1 cellular context compared by ENCODE assay signal in the genomic region with DNA sequence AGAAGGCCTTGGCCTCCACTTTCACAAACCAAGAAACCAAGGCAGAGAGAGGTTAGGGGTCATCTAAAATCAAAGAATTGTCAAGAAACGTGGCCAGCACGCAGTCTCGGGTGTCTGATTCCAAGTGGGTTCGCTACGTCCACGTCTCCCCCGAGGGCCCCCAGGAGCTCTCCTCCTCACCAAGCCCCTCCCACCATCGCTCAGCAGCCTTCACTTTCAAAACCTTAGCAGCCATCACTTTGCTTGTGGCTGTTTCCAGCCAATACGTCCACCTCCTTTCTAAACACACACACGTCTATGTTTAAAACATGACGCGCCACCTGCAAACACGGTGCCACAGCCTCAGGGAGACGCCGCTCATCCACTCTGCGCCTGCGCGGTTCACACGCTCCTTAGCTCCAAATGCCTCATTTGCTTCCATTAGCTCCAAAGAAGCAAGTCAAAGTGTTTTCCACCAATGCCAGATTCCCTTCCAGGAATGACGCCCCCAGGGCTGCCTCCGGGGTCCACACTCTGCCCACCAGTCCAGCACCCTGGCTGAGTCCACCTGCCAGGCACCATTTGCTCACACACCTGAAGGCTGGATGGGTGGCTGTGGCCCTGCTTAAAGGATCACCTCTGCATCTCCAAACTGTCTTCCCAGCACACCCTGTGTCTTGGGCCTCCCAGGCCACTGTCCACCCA.
TF ChIP-seq lines count a peak whose summit lies in the region.

No MANE protein-coding gene starts in this region.

TF ChIP-seq in HepG2, 621 proteins besides CTCF, POLR2A, EP300 and RAD21:
- TF ChIP-seq, protein P1, sequence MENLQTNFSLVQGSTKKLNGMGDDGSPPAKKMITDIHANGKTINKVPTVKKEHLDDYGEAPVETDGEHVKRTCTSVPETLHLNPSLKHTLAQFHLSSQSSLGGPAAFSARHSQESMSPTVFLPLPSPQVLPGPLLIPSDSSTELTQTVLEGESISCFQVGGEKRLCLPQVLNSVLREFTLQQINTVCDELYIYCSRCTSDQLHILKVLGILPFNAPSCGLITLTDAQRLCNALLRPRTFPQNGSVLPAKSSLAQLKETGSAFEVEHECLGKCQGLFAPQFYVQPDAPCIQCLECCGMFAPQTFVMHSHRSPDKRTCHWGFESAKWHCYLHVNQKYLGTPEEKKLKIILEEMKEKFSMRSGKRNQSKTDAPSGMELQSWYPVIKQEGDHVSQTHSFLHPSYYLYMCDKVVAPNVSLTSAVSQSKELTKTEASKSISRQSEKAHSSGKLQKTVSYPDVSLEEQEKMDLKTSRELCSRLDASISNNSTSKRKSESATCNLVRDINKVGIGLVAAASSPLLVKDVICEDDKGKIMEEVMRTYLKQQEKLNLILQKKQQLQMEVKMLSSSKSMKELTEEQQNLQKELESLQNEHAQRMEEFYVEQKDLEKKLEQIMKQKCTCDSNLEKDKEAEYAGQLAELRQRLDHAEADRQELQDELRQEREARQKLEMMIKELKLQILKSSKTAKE (CRISPR knock-in tag; IDR thresholded peaks at IDR 0.05; ENCODE audit: borderline replicate concordance), result no peak
- TF ChIP-seq, protein P2, sequence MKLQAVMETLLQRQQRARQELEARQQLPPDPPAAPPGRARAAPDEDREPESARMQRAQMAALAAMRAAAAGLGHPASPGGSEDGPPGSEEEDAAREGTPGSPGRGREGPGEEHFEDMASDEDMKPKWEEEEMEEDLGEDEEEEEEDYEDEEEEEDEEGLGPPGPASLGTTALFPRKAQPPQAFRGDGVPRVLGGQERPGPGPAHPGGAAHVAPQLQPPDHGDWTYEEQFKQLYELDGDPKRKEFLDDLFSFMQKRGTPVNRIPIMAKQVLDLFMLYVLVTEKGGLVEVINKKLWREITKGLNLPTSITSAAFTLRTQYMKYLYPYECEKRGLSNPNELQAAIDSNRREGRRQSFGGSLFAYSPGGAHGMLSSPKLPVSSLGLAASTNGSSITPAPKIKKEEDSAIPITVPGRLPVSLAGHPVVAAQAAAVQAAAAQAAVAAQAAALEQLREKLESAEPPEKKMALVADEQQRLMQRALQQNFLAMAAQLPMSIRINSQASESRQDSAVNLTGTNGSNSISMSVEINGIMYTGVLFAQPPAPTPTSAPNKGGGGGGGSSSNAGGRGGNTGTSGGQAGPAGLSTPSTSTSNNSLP (IDR thresholded peaks at IDR 0.05; ENCODE audit: low read depth, low read length), result no peak
- TF ChIP-seq CBX5 (CRISPR knock-in tag; IDR thresholded peaks at IDR 0.05; ENCODE audit: borderline replicate concordance), result no peak
- TF ChIP-seq, protein P3, sequence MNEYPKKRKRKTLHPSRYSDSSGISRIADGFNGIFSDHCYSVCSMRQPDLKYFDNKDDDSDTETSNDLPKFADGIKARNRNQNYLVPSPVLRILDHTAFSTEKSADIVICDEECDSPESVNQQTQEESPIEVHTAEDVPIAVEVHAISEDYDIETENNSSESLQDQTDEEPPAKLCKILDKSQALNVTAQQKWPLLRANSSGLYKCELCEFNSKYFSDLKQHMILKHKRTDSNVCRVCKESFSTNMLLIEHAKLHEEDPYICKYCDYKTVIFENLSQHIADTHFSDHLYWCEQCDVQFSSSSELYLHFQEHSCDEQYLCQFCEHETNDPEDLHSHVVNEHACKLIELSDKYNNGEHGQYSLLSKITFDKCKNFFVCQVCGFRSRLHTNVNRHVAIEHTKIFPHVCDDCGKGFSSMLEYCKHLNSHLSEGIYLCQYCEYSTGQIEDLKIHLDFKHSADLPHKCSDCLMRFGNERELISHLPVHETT (CRISPR knock-in tag; conservative IDR thresholded peaks at IDR 0.05), result no peak
- TF ChIP-seq MXD4 (CRISPR knock-in tag; IDR thresholded peaks at IDR 0.05), result no peak
- TF ChIP-seq NONO (IDR thresholded peaks at IDR 0.05), result no peak
- no peak for TF ChIP-seq NONO (CRISPR knock-in tag; conservative IDR thresholded peaks at IDR 0.05)
- no peak for TF ChIP-seq SNAPC2 (CRISPR knock-in tag; IDR thresholded peaks at IDR 0.05)
- TF ChIP-seq, protein P4, sequence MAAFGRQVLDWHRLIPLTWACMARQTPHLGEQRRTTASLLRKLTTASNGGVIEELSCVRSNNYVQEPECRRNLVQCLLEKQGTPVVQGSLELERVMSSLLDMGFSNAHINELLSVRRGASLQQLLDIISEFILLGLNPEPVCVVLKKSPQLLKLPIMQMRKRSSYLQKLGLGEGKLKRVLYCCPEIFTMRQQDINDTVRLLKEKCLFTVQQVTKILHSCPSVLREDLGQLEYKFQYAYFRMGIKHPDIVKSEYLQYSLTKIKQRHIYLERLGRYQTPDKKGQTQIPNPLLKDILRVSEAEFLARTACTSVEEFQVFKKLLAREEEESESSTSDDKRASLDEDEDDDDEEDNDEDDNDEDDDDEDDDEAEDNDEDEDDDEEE (CRISPR knock-in tag; IDR thresholded peaks at IDR 0.05), result no peak
- TF ChIP-seq, protein P5, sequence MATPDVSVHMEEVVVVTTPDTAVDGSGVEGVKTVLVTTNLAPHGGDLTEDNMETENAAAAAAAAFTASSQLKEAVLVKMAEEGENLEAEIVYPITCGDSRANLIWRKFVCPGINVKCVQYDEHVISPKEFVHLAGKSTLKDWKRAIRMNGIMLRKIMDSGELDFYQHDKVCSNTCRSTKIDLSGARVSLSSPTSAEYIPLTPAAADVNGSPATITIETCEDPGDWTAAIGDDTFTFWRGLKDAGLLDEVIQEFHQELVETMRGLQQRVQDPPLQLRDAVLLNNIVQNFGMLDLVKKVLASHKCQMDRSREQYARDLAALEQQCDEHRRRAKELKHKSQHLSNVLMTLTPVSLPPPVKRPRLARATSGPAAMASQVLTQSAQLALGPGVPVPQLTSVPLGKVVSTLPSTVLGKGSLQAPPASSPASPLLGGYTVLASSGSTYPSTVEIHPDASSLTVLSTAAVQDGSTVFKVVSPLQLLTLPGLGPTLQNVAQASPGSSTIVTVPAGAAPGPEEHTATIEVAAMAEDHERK (CRISPR knock-in tag; IDR thresholded peaks at IDR 0.05; ENCODE audit: low read depth), result no peak
- TF ChIP-seq CBFB (CRISPR knock-in tag; IDR thresholded peaks at IDR 0.05), result no peak
- TF ChIP-seq, protein P6, sequence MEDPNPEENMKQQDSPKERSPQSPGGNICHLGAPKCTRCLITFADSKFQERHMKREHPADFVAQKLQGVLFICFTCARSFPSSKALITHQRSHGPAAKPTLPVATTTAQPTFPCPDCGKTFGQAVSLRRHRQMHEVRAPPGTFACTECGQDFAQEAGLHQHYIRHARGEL (CRISPR knock-in tag; IDR thresholded peaks at IDR 0.05), result no peak
- TF ChIP-seq, protein P7, sequence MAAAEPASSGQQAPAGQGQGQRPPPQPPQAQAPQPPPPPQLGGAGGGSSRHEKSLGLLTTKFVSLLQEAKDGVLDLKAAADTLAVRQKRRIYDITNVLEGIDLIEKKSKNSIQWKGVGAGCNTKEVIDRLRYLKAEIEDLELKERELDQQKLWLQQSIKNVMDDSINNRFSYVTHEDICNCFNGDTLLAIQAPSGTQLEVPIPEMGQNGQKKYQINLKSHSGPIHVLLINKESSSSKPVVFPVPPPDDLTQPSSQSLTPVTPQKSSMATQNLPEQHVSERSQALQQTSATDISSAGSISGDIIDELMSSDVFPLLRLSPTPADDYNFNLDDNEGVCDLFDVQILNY (CRISPR knock-in tag; conservative IDR thresholded peaks at IDR 0.05), result no peak
- TF ChIP-seq, protein P8, sequence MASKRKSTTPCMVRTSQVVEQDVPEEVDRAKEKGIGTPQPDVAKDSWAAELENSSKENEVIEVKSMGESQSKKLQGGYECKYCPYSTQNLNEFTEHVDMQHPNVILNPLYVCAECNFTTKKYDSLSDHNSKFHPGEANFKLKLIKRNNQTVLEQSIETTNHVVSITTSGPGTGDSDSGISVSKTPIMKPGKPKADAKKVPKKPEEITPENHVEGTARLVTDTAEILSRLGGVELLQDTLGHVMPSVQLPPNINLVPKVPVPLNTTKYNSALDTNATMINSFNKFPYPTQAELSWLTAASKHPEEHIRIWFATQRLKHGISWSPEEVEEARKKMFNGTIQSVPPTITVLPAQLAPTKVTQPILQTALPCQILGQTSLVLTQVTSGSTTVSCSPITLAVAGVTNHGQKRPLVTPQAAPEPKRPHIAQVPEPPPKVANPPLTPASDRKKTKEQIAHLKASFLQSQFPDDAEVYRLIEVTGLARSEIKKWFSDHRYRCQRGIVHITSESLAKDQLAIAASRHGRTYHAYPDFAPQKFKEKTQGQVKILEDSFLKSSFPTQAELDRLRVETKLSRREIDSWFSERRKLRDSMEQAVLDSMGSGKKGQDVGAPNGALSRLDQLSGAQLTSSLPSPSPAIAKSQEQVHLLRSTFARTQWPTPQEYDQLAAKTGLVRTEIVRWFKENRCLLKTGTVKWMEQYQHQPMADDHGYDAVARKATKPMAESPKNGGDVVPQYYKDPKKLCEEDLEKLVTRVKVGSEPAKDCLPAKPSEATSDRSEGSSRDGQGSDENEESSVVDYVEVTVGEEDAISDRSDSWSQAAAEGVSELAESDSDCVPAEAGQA (IDR thresholded peaks at IDR 0.05; ENCODE audit: low read depth), result no peak
- TF ChIP-seq, protein P8 (CRISPR knock-in tag; IDR thresholded peaks at IDR 0.05; ENCODE audit: borderline replicate concordance), result no peak
- no peak for TF ChIP-seq HDAC6 (IDR thresholded peaks at IDR 0.05; ENCODE audit: low read depth, low read length)
- TF ChIP-seq SMAD9 (CRISPR knock-in tag; IDR thresholded peaks at IDR 0.05), result no peak
- TF ChIP-seq, protein P9, sequence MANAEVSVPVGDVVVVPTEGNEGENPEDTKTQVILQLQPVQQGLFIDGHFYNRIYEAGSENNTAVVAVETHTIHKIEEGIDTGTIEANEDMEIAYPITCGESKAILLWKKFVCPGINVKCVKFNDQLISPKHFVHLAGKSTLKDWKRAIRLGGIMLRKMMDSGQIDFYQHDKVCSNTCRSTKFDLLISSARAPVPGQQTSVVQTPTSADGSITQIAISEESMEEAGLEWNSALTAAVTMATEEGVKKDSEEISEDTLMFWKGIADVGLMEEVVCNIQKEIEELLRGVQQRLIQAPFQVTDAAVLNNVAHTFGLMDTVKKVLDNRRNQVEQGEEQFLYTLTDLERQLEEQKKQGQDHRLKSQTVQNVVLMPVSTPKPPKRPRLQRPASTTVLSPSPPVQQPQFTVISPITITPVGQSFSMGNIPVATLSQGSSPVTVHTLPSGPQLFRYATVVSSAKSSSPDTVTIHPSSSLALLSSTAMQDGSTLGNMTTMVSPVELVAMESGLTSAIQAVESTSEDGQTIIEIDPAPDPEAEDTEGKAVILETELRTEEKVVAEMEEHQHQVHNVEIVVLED (CRISPR knock-in tag; IDR thresholded peaks at IDR 0.05; ENCODE audit: borderline replicate concordance), result no peak
- no peak for TF ChIP-seq XBP1 (CRISPR knock-in tag; IDR thresholded peaks at IDR 0.05)
